23 cellular contexts compared by ENCODE assay signal in the genomic region with DNA sequence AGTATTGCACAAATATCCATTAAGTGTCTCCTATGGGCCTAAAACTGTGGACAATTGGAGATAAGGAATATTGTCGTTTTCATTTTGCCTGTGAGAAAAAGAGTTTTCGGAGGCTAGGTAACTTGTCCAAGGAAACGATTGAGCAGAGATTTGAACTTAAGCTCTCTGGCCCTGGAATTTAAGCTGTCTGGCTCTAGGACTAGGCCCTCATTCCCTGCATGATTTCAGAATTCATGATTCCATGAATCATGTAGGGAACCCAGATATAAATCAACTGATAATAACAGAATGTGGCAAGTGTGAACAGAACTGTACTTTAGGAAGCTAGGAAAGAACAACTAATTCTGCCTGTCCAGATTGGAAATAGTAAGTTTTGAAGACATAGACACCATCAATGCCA.
"Had no signal": no experiment of that assay in that cellular context is flagged by ENCODE, and none has a peak within 500 bp of the region (broad histone marks: within the 10 kb centered on the region; RNA-seq: fewer than 3 reads in every experiment).

No MANE protein-coding gene starts in this region.

- DNase-seq: colonic mucosa; cortex of kidney; dermis blood vessel endothelial cell; dorsolateral prefrontal cortex; effector CD4-positive, alpha-beta T cell; effector CD8-positive, alpha-beta T cell; effector memory CD4-positive, alpha-beta T cell; effector memory CD8-positive, alpha-beta T cell; endodermal cell; erythroblast; esophagus squamous epithelium; foreskin fibroblast; foreskin keratinocyte; foreskin melanocyte; gastrocnemius medialis; glutamatergic neuron; head of caudate nucleus; heart left ventricle; heart right ventricle had no signal

- H3K27me3 ChIP-seq: colonic mucosa, dorsolateral prefrontal cortex, esophagus muscularis mucosa, esophagus squamous epithelium, foreskin keratinocyte, gastroesophageal sphincter had no signal

- H3K36me3 ChIP-seq: colonic mucosa, esophagus muscularis mucosa, esophagus squamous epithelium, gastrocnemius medialis, gastroesophageal sphincter, heart left ventricle, heart right ventricle had no signal

- H3K9me3 ChIP-seq: colonic mucosa, esophagus muscularis mucosa, esophagus squamous epithelium, gastrocnemius medialis, gastroesophageal sphincter, heart left ventricle, heart right ventricle had no signal

- H3K27ac ChIP-seq: colonic mucosa, coronary artery, dorsolateral prefrontal cortex, epithelial cell of prostate, esophagus muscularis mucosa, esophagus squamous epithelium, foreskin keratinocyte, gastrocnemius medialis, gastroesophageal sphincter, heart left ventricle, heart right ventricle had no signal

- H3K4me1 ChIP-seq: colonic mucosa, esophagus squamous epithelium, foreskin keratinocyte, gastrocnemius medialis, heart left ventricle, heart right ventricle had no signal

- H3K4me3 ChIP-seq: colonic mucosa, coronary artery, dorsolateral prefrontal cortex, esophagus muscularis mucosa, esophagus squamous epithelium, gastrocnemius medialis, gastroesophageal sphincter, heart left ventricle, heart right ventricle had no signal
